Comparison of ENCODE assay signal across 8 cellular contexts in genomic region chr1:243101551-243102050, GRCh38.
DNase-seq lines count a peak whose midpoint lies in the region; ATAC-seq and TF ChIP-seq lines count a peak whose summit lies in the region.
"Not testable (repeated sequence)": the region's sequence is repeated elsewhere in the genome, so short reads cannot be mapped to it uniquely, and the experiment has no call there.

No MANE protein-coding gene starts in this region.

- CTCF ChIA-PET in activated CD8-positive, alpha-beta memory T cell treated with anti-CD3 and anti-CD28 coated beads, Interleukin-2, amount 10 ng/mL, durations not matched to agents 7 days and 5 days (lab: Charles Lee): not testable (repeated sequence)

- H3K4me1 Mint-ChIP-seq in activated CD8-positive, alpha-beta memory T cell treated with anti-CD3 and anti-CD28 coated beads, Interleukin-2, amount 10 ng/mL, durations not matched to agents 7 days and 5 days: not testable (repeated sequence)

- peak overlapping the region; percentile 76 for H3K4me3 Mint-ChIP-seq in activated CD8-positive, alpha-beta memory T cell treated with anti-CD3 and anti-CD28 coated beads, Interleukin-2, amount 10 ng/mL, durations not matched to agents 7 days and 5 days

- peak overlapping the region; percentile 94 for H3K27ac Mint-ChIP-seq in activated CD8-positive, alpha-beta memory T cell treated with anti-CD3 and anti-CD28 coated beads, Interleukin-2, amount 10 ng/mL, durations not matched to agents 7 days and 5 days

- not testable (repeated sequence) for H3K27me3 Mint-ChIP-seq in activated CD8-positive, alpha-beta memory T cell treated with anti-CD3 and anti-CD28 coated beads, Interleukin-2, amount 10 ng/mL, durations not matched to agents 7 days and 5 days

- H3K36me3 Mint-ChIP-seq in activated CD8-positive, alpha-beta memory T cell treated with anti-CD3 and anti-CD28 coated beads, Interleukin-2, amount 10 ng/mL, durations not matched to agents 7 days and 5 days: not testable (repeated sequence)

- ATAC-seq in GM19328 (IDR thresholded peaks at IDR 0.05; ENCODE audit: unreplicated experiment): peak; percentile 57
- ATAC-seq in HG03196 (IDR thresholded peaks at IDR 0.05; ENCODE audit: unreplicated experiment): peak; percentile 94
- ATAC-seq in activated CD8-positive, alpha-beta memory T cell treated with anti-CD3 and anti-CD28 coated beads, Interleukin-2, amount 10 ng/mL, durations not matched to agents 7 days and 5 days: peak; percentile 99
- peak; percentile 76 for ATAC-seq in left colon

- H3K9me3 ChIP-seq in Peyer's patch: not testable (repeated sequence)

- not testable (repeated sequence) for H3K4me1 ChIP-seq in Peyer's patch

- H3K4me3 ChIP-seq in Peyer's patch: peak overlapping the region in 3 of 4 donors; percentile 25 to 36 (median 25)

- not testable (repeated sequence) for H3K27ac ChIP-seq in Peyer's patch

- not testable (repeated sequence) for H3K36me3 ChIP-seq in Peyer's patch

- intact Hi-C loops in left colon (cut with DNase I, micrococcal nuclease): not testable (repeated sequence)

- TF ChIP-seq CTCF in Peyer's patch (IDR thresholded peaks at IDR 0.05): not testable (repeated sequence)

- H3K9me3 Mint-ChIP-seq in activated CD8-positive, alpha-beta memory T cell treated with anti-CD3 and anti-CD28 coated beads, Interleukin-2, amount 10 ng/mL, durations not matched to agents 7 days and 5 days (ENCODE audit: low read depth): not testable (repeated sequence)

- not testable (repeated sequence) for H3K27me3 ChIP-seq in Peyer's patch

- DNase-seq in AG08396 (ENCODE audit: low spot score) (peak; percentile 36), Peyer's patch (peak in 2 of 3 donors; percentile 27 to 47), left colon (peak in 1 of 2 donors; percentile 73)
- DNase-seq in activated CD8-positive, alpha-beta memory T cell treated with anti-CD3 and anti-CD28 coated beads, Interleukin-2, amount 10 ng/mL, durations not matched to agents 7 days and 5 days: peak; percentile 91
- peak; percentile 58 for DNase-seq in central memory CD4-positive, alpha-beta T cell
- DNase-seq in stimulated activated CD8-positive, alpha-beta memory T cell treated with anti-CD3 and anti-CD28 coated beads, Interleukin-12 subunit alpha, Interleukin-12 subunit beta, amount 100 ng/mL, for 1 hour (ENCODE audit: low read depth): peak; percentile 54

- TF ChIP-seq POLR2A in Peyer's patch (IDR thresholded peaks at IDR 0.05): not testable (repeated sequence)
